ENCODE assay signal across 32 cellular contexts in the genomic region with DNA sequence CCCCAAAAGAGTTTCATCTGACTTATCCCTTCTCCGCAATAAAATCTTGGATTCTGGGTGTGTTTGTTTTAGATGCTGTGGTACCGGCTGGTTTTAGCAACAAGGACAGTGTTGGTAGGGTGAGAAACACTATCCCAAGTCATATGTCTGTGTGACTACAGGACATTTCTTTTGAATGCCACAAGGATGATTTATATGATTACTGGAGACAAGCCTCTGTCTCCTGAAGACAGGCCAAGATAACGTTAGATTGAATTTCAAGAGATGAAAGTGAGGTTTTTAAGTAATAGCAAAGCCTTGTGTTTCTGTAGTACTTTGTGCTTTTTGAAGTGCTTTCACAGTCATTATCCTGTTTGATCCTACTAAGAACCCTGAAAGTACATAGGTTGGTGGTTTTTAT.
"Had no signal": no experiment of that assay in that cellular context is flagged by ENCODE, and none has a peak within 500 bp of the region (broad histone marks: within the 10 kb centered on the region; RNA-seq: fewer than 3 reads in every experiment).

No MANE protein-coding gene starts in this region.

- FAIRE-seq: frontal cortex, islet of Langerhans had no signal

- H3K4me1 ChIP-seq: body of pancreas, thyroid gland, upper lobe of right lung had no signal

- H3K4me3 ChIP-seq: adrenal gland, body of pancreas, cardiac muscle cell, coronary artery, dorsolateral prefrontal cortex, ovary, stomach, thyroid gland, upper lobe of right lung had no signal

- H3K9me3 ChIP-seq: adrenal gland, body of pancreas, neutrophil, ovary, stomach, thyroid gland, upper lobe of right lung had no signal

- H3K27ac ChIP-seq: adrenal gland, body of pancreas, cardiac muscle cell, coronary artery, dorsolateral prefrontal cortex, neutrophil, ovary, stomach, thyroid gland, upper lobe of right lung had no signal

- H3K27me3 ChIP-seq: adrenal gland, body of pancreas, cardiac muscle cell, dorsolateral prefrontal cortex, ovary, stomach, thyroid gland, upper lobe of right lung had no signal

- DNase-seq: activated CD4-positive, alpha-beta memory T cell treated with anti-CD3 and anti-CD28 coated beads for 36 hours; activated CD4-positive, alpha-beta T cell treated with anti-CD3 and anti-CD28 coated beads, Interleukin-2, amount 10 ng/mL, durations not matched to agents 24 days and 14 days; activated CD4-positive, CD25-positive, alpha-beta regulatory T cell treated with anti-CD3 and anti-CD28 coated beads, Interleukin-2, amount 50 U/mL, for 72 hours; activated CD8-positive, alpha-beta memory T cell treated with anti-CD3 and anti-CD28 coated beads, Interleukin-2, amount 50 U/mL, for 4 hours; activated effector memory CD4-positive, alpha-beta T cell treated with anti-CD3 and anti-CD28 coated beads, Interleukin-2, amount 50 U/mL, for 16 hours; activated naive CD4-positive, alpha-beta T cell treated with anti-CD3 and anti-CD28 coated beads for 36 hours; activated naive CD8-positive, alpha-beta T cell treated with anti-CD3 and anti-CD28 coated beads for 36 hours; activated T-cell treated with anti-CD3 and anti-CD28 coated beads, Interleukin-2, amount 50 U/mL, for 1 hour; adrenal gland; aorta; body of pancreas; cerebellar nuclear complex; dorsolateral prefrontal cortex; effector memory CD4-positive, alpha-beta T cell; glutamatergic neuron; left ventricle myocardium superior; mammary epithelial cell; ovary; retina; stimulated activated CD4-positive, alpha-beta T cell treated with anti-CD3 and anti-CD28 coated beads, Interleukin-15, amount 100 ng/mL, for 24 hours; stimulated activated CD4-positive, alpha-beta T cell treated with anti-CD3 and anti-CD28 coated beads, Interleukin-2, amount 100 ng/mL, for 24 hours; stimulated activated naive B cell treated with anti-CD40 and anti-IgM and Interleukin-4, amounts not matched to agents 10 μg/mL and 1 μg/mL and 100 μg/mL, for 72 hours; stomach; T-helper 2 cell; thyroid gland; upper lobe of right lung had no signal

- H3K36me3 ChIP-seq: adrenal gland, cardiac muscle cell, neutrophil, ovary, stomach, thyroid gland, upper lobe of right lung had no signal

- ATAC-seq: body of pancreas; left ventricle myocardium superior; sciatic nerve; stimulated activated naive B cell treated with anti-CD40 and anti-IgM and Interleukin-4, amounts not matched to agents 10 μg/mL and 1 μg/mL and 100 μg/mL, for 72 hours; upper lobe of right lung had no signal
